25 cellular contexts compared by ENCODE assay signal in genomic region chr4:87574996-87575395, GRCh38. TPM values are rescaled to one million over a fixed set of nuclear protein-coding genes. Genes with fewer than 3 reads are reported as not detected.
A peak's percentile ranks its signal among the peaks of the same experiment; 100 is the strongest.
DNase-seq lines count a peak whose midpoint lies in the region; ATAC-seq and TF ChIP-seq lines count a peak whose summit lies in the region.
"Had no signal": no experiment of that assay in that cellular context is flagged by ENCODE, and none has a peak within 500 bp of the region (broad histone marks: within the 10 kb centered on the region; RNA-seq: fewer than 3 reads in every experiment).

No MANE protein-coding gene starts in this region.

- no peak overlapping the region for H3K4me3 ChIP-seq in fibroblast of the aortic adventitia (ENCODE audit: low read depth, low read length)
- H3K4me3 ChIP-seq in upper lobe of right lung = no peak overlapping the region
- H3K4me3 ChIP-seq: adrenal gland, GM23338, smooth muscle cell had no signal

- intact Hi-C loops in upper lobe of right lung (cut with DNase I) = no loop called here

- H3K27ac ChIP-seq in upper lobe of right lung = no peak overlapping the region

- no peak for TF ChIP-seq CTCF in fibroblast of the aortic adventitia (IDR thresholded peaks at IDR 0.05; ENCODE audit: insufficient read depth, low read length)
- no peak for TF ChIP-seq CTCF in upper lobe of right lung (IDR thresholded peaks at IDR 0.05)

- no peaks in the 10 kb centered on the region for H3K9me3 ChIP-seq in upper lobe of right lung
- H3K9me3 ChIP-seq: adrenal gland had no signal

- H3K4me1 ChIP-seq in upper lobe of right lung = no peaks in the 10 kb centered on the region
- H3K4me1 ChIP-seq: adrenal gland had no signal

- DNase-seq in MV-4-11 (lab: John Stamatoyannopoulos, UW) = peak; percentile 2
- peak; percentile 53 for DNase-seq in astrocyte of the hippocampus (ENCODE audit: low read depth, low spot score)
- DNase-seq in fibroblast of the aortic adventitia (ENCODE audit: low read depth) = peak; percentile 10
- no peak for DNase-seq in upper lobe of right lung
- DNase-seq in A172 (ENCODE audit: low spot score) = no peak
- no peak for DNase-seq in pons (ENCODE audit: low spot score)
- no peak for DNase-seq in central memory CD4-positive, alpha-beta T cell
- DNase-seq: activated CD4-positive, alpha-beta memory T cell treated with anti-CD3 and anti-CD28 coated beads, Interleukin-2, amount 10 ng/mL, durations not matched to agents 7 days and 5 days; activated gamma-delta T cell treated with Interleukin-2 at 50 U/mL for 16 hours; DMS79; kidney; NCI-H146; NCI-H2171 treated with DMSO at 0.1 percent for 48 hours; NCI-H526 treated with DMSO at 0.1 percent for 48 hours; stimulated activated CD4-positive, alpha-beta T cell treated with anti-CD3 and anti-CD28 coated beads, Interleukin-2, amount 100 ng/mL, for 48 hours; stimulated activated naive B cell treated with anti-CD40 and anti-IgM and Interleukin-4, amounts not matched to agents 10 μg/mL and 1 μg/mL and 100 μg/mL, for 72 hours; T1000 had no signal

- peak; percentile 76 for ATAC-seq in upper lobe of right lung
- ATAC-seq: activated CD4-positive, CD25-positive, alpha-beta regulatory T cell treated with anti-CD3 and anti-CD28 coated beads, Interleukin-2, amount 50 U/mL, for 24 hours; GM23338; Right ventricle myocardium inferior; stimulated activated naive B cell treated with anti-CD40 and anti-IgM and Interleukin-4, amounts not matched to agents 10 μg/mL and 1 μg/mL and 100 μg/mL, for 72 hours had no signal

- H3K36me3 ChIP-seq in upper lobe of right lung = no peaks in the 10 kb centered on the region
- H3K36me3 ChIP-seq: adrenal gland had no signal

- H3K27me3 ChIP-seq in upper lobe of right lung = no peaks in the 10 kb centered on the region
- H3K27me3 ChIP-seq: adrenal gland had no signal

RNA-seq across cellular contexts. Expression of gene DSPP, which starts 33.3 kb away (rescaled TPM):
- total RNA-seq in fibroblast of the aortic adventitia (ENCODE audit: low replicate concordance) (not detected in 2 replicates), upper lobe of right lung (not detected)
- total RNA-seq in A172 (2014; rRNA removed; shearing (Covaris generic)) = not detected in 2 replicates
- total RNA-seq: activated CD4-positive, alpha-beta memory T cell treated with anti-CD3 and anti-CD28 coated beads, Interleukin-2, amount 10 ng/mL, durations not matched to agents 7 days and 5 days; adrenal gland; glomerular endothelial cell; GM23338; kidney; lung microvascular endothelial cell; pulmonary artery endothelial cell; Right ventricle myocardium inferior; smooth muscle cell had no signal

RNA-seq across cellular contexts. Expression of gene SPARCL1, which starts 45.8 kb away (rescaled TPM):
- total RNA-seq in fibroblast of the aortic adventitia (ENCODE audit: low replicate concordance) (not detected in 2 replicates), upper lobe of right lung (369 TPM)
- not detected in 2 replicates for total RNA-seq in A172 (2014; rRNA removed; shearing (Covaris generic))
- total RNA-seq: activated CD4-positive, alpha-beta memory T cell treated with anti-CD3 and anti-CD28 coated beads, Interleukin-2, amount 10 ng/mL, durations not matched to agents 7 days and 5 days; smooth muscle cell had no signal

Comparison
In these comparisons a context has a peak if more than half of its experiments do, and no peak if none do; other contexts are left out.
1. DNase-seq: peak in MV-4-11 (single experiment), astrocyte of the hippocampus (single experiment) and fibroblast of the aortic adventitia (single experiment); none in upper lobe of right lung (single experiment), A172 (single experiment), pons (single experiment) and central memory CD4-positive, alpha-beta T cell (single experiment).
2. RNA of gene SPARCL1, which starts 45.8 kb away (total RNA-seq): 369 TPM in upper lobe of right lung (single experiment); not detected in fibroblast of the aortic adventitia and not detected in A172; every median in the first group is over 100 times any median in the second.